16 cellular contexts compared by ENCODE assay signal in the genomic region with DNA sequence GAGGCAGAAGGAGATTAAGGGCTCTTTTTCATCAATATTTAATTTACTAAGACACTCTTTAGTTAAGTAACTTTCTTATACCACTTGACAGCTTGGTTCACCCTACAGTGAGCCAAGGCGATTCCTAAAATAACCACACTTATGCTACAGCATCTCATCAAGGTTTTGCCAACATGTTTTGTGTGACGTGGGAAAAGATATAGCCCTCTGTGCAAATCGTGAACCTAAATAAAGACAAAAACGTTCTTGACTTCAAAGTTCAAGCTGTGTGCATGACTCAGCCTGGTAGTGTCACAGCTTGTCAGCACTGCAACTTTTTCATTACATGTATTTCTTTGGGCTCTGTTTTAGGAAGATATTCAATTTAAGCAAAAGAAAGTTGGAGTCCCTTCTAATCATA.
A peak's percentile ranks its signal among the peaks of the same experiment; 100 is the strongest.
DNase-seq lines count a peak whose midpoint lies in the region; TF ChIP-seq lines count a peak whose summit lies in the region.
"Had no signal": no experiment of that assay in that cellular context is flagged by ENCODE, and none has a peak within 500 bp of the region (broad histone marks: within the 10 kb centered on the region; RNA-seq: fewer than 3 reads in every experiment).

No MANE protein-coding gene starts in this region.

- no peaks in the 10 kb centered on the region for H3K27me3 Mint-ChIP-seq in endodermal cell (ENCODE audit: insufficient read depth)
- H3K27me3 Mint-ChIP-seq in CD14-positive monocyte (ENCODE audit: low read depth in 3 of 3): no peaks in the 10 kb centered on the region
- H3K27me3 Mint-ChIP-seq: effector memory CD8-positive, alpha-beta T cell had no signal

- H3K36me3 ChIP-seq in ACC112 (ENCODE audit: insufficient read depth, low read length) (no peaks in the 10 kb centered on the region), endodermal cell (ENCODE audit: control insufficient read depth, insufficient read depth, low read length) (no peaks in the 10 kb centered on the region), testis (ENCODE audit: low read depth, missing control alignments) (no peaks in the 10 kb centered on the region)

- no peaks in the 10 kb centered on the region for H3K36me3 Mint-ChIP-seq in endodermal cell (ENCODE audit: low read depth)
- H3K36me3 Mint-ChIP-seq in CD14-positive monocyte: no peaks in the 10 kb centered on the region
- H3K36me3 Mint-ChIP-seq: immature natural killer cell; stimulated activated effector memory CD8-positive, alpha-beta T cell treated with anti-CD3 and anti-CD28 coated beads, Interleukin-12 subunit alpha, Interleukin-12 subunit beta, amount 100 ng/mL, for 72 hours had no signal

- H3K4me1 Mint-ChIP-seq in endodermal cell (peaks cover 11% of the 10 kb centered on the region), CD14-positive monocyte (no peaks in the 10 kb centered on the region)
- H3K4me1 Mint-ChIP-seq: immature natural killer cell; stimulated activated effector memory CD8-positive, alpha-beta T cell treated with anti-CD3 and anti-CD28 coated beads, Interleukin-12 subunit alpha, Interleukin-12 subunit beta, amount 100 ng/mL, for 72 hours had no signal

- H3K27ac ChIP-seq in ACC112 (ENCODE audit: low read depth, low read length) (peak overlapping the region; percentile 67), endodermal cell (ENCODE audit: low read depth, low read length) (peak overlapping the region; percentile 14), testis (no peak overlapping the region)
- H3K27ac ChIP-seq: skin epidermis had no signal

- peak overlapping the region; percentile 43 for H2AFZ ChIP-seq in ACC112 (ENCODE audit: low read length, unreplicated experiment)

- WGBS in endodermal cell (ENCODE audit: insufficient coverage in 1 of 2, insufficient read length in 1 of 2), 2 experiments: 73 to 85% methylated on average over 4 of the region's 4 CpGs
- WGBS in testis, 2 donors: 44 to 52% methylated on average over 4 of the region's 4 CpGs

- DNase-seq in NCI-H446 treated with DMSO at 0.1 percent for 48 hours (lab: John Stamatoyannopoulos, UW) (peak; percentile 87), endodermal cell (no peak), kidney tubule cell (ENCODE audit: low spot score) (peak; percentile 2), CD14-positive monocyte (ENCODE audit: low spot score) (no peak), putamen (ENCODE audit: low spot score) (no peak), testis (no peak)
- no peak for DNase-seq in activated CD8-positive, alpha-beta memory T cell treated with anti-CD3 and anti-CD28 coated beads, Interleukin-2, amount 50 U/mL, for 4 hours
- DNase-seq: activated CD4-positive, alpha-beta T cell treated with anti-CD3 and anti-CD28 coated beads for 1 hour; activated naive CD4-positive, alpha-beta T cell treated with anti-CD3 and anti-CD28 coated beads for 36 hours; effector memory CD8-positive, alpha-beta T cell; immature natural killer cell; NCI-H2171 treated with DMSO at 0.1 percent for 48 hours; SHP77 had no signal

- no peaks in the 10 kb centered on the region for H3K79me2 ChIP-seq in ACC112 (ENCODE audit: control insufficient read depth, insufficient read depth, low read length, unreplicated experiment)

- H3K4me3 ChIP-seq in ACC112 (ENCODE audit: low read depth, low read length) (peak overlapping the region; percentile 41; the same call in 1 of the 2 replicates), endodermal cell (ENCODE audit: low read length) (no peak overlapping the region), testis (no peak overlapping the region)
- H3K4me3 ChIP-seq: skin epidermis had no signal

- no peak for TF ChIP-seq CTCF in endodermal cell (conservative IDR thresholded peaks at IDR 0.05)
- no peak for TF ChIP-seq CTCF in CD14-positive monocyte (IDR thresholded peaks at IDR 0.05)
- TF ChIP-seq CTCF in testis (IDR thresholded peaks at IDR 0.05): no peak

- H3K9me3 ChIP-seq in endodermal cell (ENCODE audit: control insufficient read depth, low read length) (no peaks in the 10 kb centered on the region), testis (no peaks in the 10 kb centered on the region)

- intact Hi-C loops in CD14-positive monocyte (cut with micrococcal nuclease) (no loop called here), testis (cut with DNase I; ENCODE audit: low total_unique reads) (no loop called here)

- H3K27me3 ChIP-seq in ACC112 (ENCODE audit: insufficient read depth, low read length): no peaks in the 10 kb centered on the region
- no peaks in the 10 kb centered on the region for H3K27me3 ChIP-seq in endodermal cell (ENCODE audit: control insufficient read depth, insufficient read depth, low read length, poor library complexity, severe bottlenecking)
- H3K27me3 ChIP-seq in testis: no peaks in the 10 kb centered on the region

- H3K4me1 ChIP-seq in ACC112 (ENCODE audit: control insufficient read depth, insufficient read depth, low read length, unreplicated experiment) (peaks cover 30% of the 10 kb centered on the region), endodermal cell (ENCODE audit: control insufficient read depth, insufficient read depth, low read length) (no peaks in the 10 kb centered on the region), testis (no peaks in the 10 kb centered on the region)

- H3K9ac ChIP-seq in endodermal cell (ENCODE audit: extremely low read depth, low read length, poor library complexity, severe bottlenecking): no peak overlapping the region

- no peaks in the 10 kb centered on the region for H3K9me3 Mint-ChIP-seq in endodermal cell
- H3K9me3 Mint-ChIP-seq in CD14-positive monocyte: peaks cover 0 to 2% (median 0%) of the 10 kb centered on the region in 7 donors
- H3K9me3 Mint-ChIP-seq: activated naive CD4-positive, alpha-beta T cell treated with anti-CD3 and anti-CD28 coated beads for 36 hours had no signal

- H3K4me3 Mint-ChIP-seq in endodermal cell (no peak overlapping the region), CD14-positive monocyte (no peak overlapping the region)
- H3K4me3 Mint-ChIP-seq: activated naive CD4-positive, alpha-beta T cell treated with anti-CD3 and anti-CD28 coated beads for 36 hours; effector memory CD8-positive, alpha-beta T cell; immature natural killer cell; stimulated activated effector memory CD8-positive, alpha-beta T cell treated with anti-CD3 and anti-CD28 coated beads, Interleukin-12 subunit alpha, Interleukin-12 subunit beta, amount 100 ng/mL, for 72 hours had no signal

- H3K27ac Mint-ChIP-seq in endodermal cell (no peak overlapping the region), CD14-positive monocyte (no peak overlapping the region)
- H3K27ac Mint-ChIP-seq: activated naive CD4-positive, alpha-beta T cell treated with anti-CD3 and anti-CD28 coated beads for 36 hours; effector memory CD8-positive, alpha-beta T cell; immature natural killer cell; stimulated activated effector memory CD8-positive, alpha-beta T cell treated with anti-CD3 and anti-CD28 coated beads, Interleukin-12 subunit alpha, Interleukin-12 subunit beta, amount 100 ng/mL, for 72 hours had no signal

- TF ChIP-seq POLR2A in testis (IDR thresholded peaks at IDR 0.05): no peak

Comparison
In these comparisons a context has a peak if more than half of its experiments do, and no peak if none do; other contexts are left out.
1. H3K27ac ChIP-seq: peak in ACC112 (single experiment) and endodermal cell (single experiment); none in testis (0 of 2).
2. DNase-seq: peak in NCI-H446 treated with DMSO at 0.1 percent for 48 hours (single experiment) and kidney tubule cell (single experiment); none in endodermal cell (single experiment), CD14-positive monocyte (single experiment), putamen (single experiment), testis (single experiment) and activated CD8-positive, alpha-beta memory T cell treated with anti-CD3 and anti-CD28 coated beads, Interleukin-2, amount 50 U/mL, for 4 hours (single experiment).